Comparison of ENCODE assay signal across 8 cellular contexts in the genomic region with DNA sequence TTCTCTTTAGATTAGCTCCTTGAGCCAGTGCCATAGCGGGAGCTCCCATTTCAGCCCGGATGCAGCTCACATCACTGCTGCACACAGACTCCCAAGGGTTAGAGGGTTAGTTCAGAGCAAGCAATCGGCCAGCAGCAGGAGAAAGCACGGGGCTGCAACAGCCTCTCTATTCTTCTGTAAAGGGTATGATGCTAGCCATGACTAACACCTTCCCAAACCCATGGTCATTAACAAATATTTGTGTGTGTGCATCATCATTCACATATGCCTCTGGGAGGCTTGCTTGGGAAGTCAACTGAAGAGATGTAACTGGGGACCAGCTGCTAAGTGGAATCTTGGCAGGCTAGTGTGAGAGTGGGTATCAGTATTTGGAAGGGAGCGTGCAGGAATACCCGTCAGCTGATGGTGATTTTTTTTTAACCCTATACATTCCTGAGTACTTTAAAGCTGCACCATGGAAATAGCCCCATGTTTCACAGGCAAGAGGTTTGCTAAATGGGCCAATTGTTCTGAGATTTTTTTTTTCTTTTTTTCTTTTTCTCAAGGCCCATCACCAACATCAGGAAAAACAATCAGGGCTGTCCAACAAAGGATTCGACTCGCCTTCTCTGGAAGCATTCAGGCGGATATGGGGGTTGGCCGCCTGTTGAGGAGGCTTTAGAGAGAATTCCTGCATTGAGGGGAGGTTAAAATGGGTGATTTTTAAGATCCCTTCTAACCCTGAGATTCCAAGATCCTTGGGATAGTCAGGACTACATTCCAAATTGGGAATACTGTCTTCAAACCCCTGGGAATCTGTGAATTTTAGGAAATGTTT. TPM values are rescaled to one million over a fixed set of nuclear protein-coding genes. Genes with fewer than 3 reads are reported as not detected.
DNase-seq lines count a peak whose midpoint lies in the region; ATAC-seq and TF ChIP-seq lines count a peak whose summit lies in the region.

No MANE protein-coding gene starts in this region.

- TF ChIP-seq CTCF in AG10803 (conservative IDR thresholded peaks at IDR 0.05; ENCODE audit: low read length) (no peak), uterus (IDR thresholded peaks at IDR 0.05) (no peak)

- H3K36me3 ChIP-seq in muscle layer of duodenum (ENCODE audit: control insufficient read depth in 1 of 2, insufficient read depth in 2 of 2, low read length in 2 of 2), result no peaks in the 10 kb centered on the region
- H3K36me3 ChIP-seq in uterus, result no peaks in the 10 kb centered on the region

- H3K4me1 ChIP-seq in muscle layer of duodenum (ENCODE audit: control insufficient read depth in 1 of 2, insufficient read depth in 2 of 2, low read length in 2 of 2), result no peaks in the 10 kb centered on the region
- no peaks in the 10 kb centered on the region for H3K4me1 ChIP-seq in uterus

- intact Hi-C loops in left colon (cut with DNase I, micrococcal nuclease) (no loop called here), uterus (cut with DNase I; ENCODE audit: low total_unique reads) (no loop called here)

- H3K27me3 ChIP-seq in muscle layer of duodenum (ENCODE audit: low read depth, low read length) (no peaks in the 10 kb centered on the region), uterus (no peaks in the 10 kb centered on the region)

- H3K4me3 ChIP-seq in AG10803 (ENCODE audit: low read length) (peak overlapping the region; percentile 62), muscle layer of duodenum (ENCODE audit: low read depth in 1 of 2, low read length in 2 of 2) (peak overlapping the region; percentile 28 to 37), uterus (no peak overlapping the region)

- H3K9me3 ChIP-seq in muscle layer of duodenum (ENCODE audit: control insufficient read depth in 1 of 2, low read length in 2 of 2) (no peaks in the 10 kb centered on the region), uterus (no peaks in the 10 kb centered on the region)

- peak overlapping the region; percentile 82 for H3K27ac ChIP-seq in muscle layer of duodenum (ENCODE audit: low read length)
- H3K27ac ChIP-seq in uterus, result no peak overlapping the region

- DNase-seq in AG10803 (ENCODE audit: low read depth), result peak; percentile 100
- peak; percentile 93 for DNase-seq in RKO (ENCODE audit: low spot score)
- peak; percentile 99 for DNase-seq in fibroblast of peridontal ligament (ENCODE audit: extremely low read depth)
- DNase-seq in left colon, result no peak
- no peak for DNase-seq in uterus

- TF ChIP-seq POLR2A in uterus (IDR thresholded peaks at IDR 0.05), result no peak

- ATAC-seq in HG03139 (IDR thresholded peaks at IDR 0.05; ENCODE audit: unreplicated experiment) (no peak), left colon (no peak), GM18511 (IDR thresholded peaks at IDR 0.05; ENCODE audit: unreplicated experiment) (no peak)

RNA-seq across cellular contexts. Expression of gene CCDC89, which starts 33.2 kb away (rescaled TPM):
- 1 to 10 TPM; 3.8 to 4.3 TPM for total RNA-seq in left colon
- 10 to 100 TPM in 1 of 4 donors, 1 to 10 TPM in 1, under 1 TPM in 1, not detected in 1; 0.77 to 14.0 (median 4.4) TPM for total RNA-seq in uterus

RNA-seq across cellular contexts. Expression of gene CREBZF, which starts 54.3 kb away (rescaled TPM):
- 10 to 100 TPM; 37.1 to 40.0 TPM for total RNA-seq in left colon
- 100 to 1,000 TPM in 2 of 4 donors, 10 to 100 TPM in 2; 77.7 to 133 (median 99.9) TPM for total RNA-seq in uterus

Comparison
In these comparisons a context has a peak if more than half of its experiments do, and no peak if none do; other contexts are left out.
1. DNase-seq: peak in AG10803 (single experiment), RKO (single experiment) and fibroblast of peridontal ligament (single experiment); none in left colon (0 of 2) and uterus (0 of 2).
2. H3K4me3 ChIP-seq: peak in AG10803 (single experiment) and muscle layer of duodenum (2 of 2); none in uterus (0 of 2).